In genomic region chr9:18331808-18332209, GRCh38 we compare ENCODE assay signal across 15 cellular contexts.
A peak's percentile ranks its signal among the peaks of the same experiment; 100 is the strongest.
DNase-seq lines count a peak whose midpoint lies in the region; ATAC-seq and TF ChIP-seq lines count a peak whose summit lies in the region.
"Had no signal": no experiment of that assay in that cellular context is flagged by ENCODE, and none has a peak within 500 bp of the region (broad histone marks: within the 10 kb centered on the region; RNA-seq: fewer than 3 reads in every experiment).

No MANE protein-coding gene starts in this region.

- H2BK120ac ChIP-seq in IMR-90 (ENCODE audit: low read depth, low read length): no peak overlapping the region

- no peak for TF ChIP-seq RAD21 in IMR-90 (IDR thresholded peaks at IDR 0.05; ENCODE audit: low read length)

- H3K9ac ChIP-seq in IMR-90 (ENCODE audit: low read depth, low read length): no peak overlapping the region

- no peak overlapping the region for H3K18ac ChIP-seq in IMR-90 (ENCODE audit: low read depth, low read length)

- H3K27ac ChIP-seq in IMR-90 (ENCODE audit: insufficient read depth, low read length): no peak overlapping the region
- H3K27ac ChIP-seq: pancreas, WERI-Rb-1 had no signal

- no peak overlapping the region for H2AK5ac ChIP-seq in IMR-90 (ENCODE audit: low read depth, low read length)

- dilution Hi-C loops in IMR-90 (cut with HindIII; ENCODE audit: low sequenced_read_pairs, unreplicated experiment): no loop called here

- no peaks in the 10 kb centered on the region for H4K20me1 ChIP-seq in IMR-90 (ENCODE audit: insufficient read depth, low read length)

- H3K4me3 ChIP-seq in IMR-90 (ENCODE audit: insufficient read depth, low read depth, low read length): no peak overlapping the region
- H3K4me3 ChIP-seq in astrocyte of the spinal cord (ENCODE audit: low read depth, low read length): no peak overlapping the region
- H3K4me3 ChIP-seq: gastroesophageal sphincter, pancreas had no signal

- no peak for TF ChIP-seq POLR2A in IMR-90 (IDR thresholded peaks at IDR 0.05; ENCODE audit: low read depth, low read length)

- H2AFZ ChIP-seq in IMR-90 (replicated peaks; ENCODE audit: low read length, poor library complexity): no peak overlapping the region

- H4K91ac ChIP-seq in IMR-90 (ENCODE audit: insufficient read depth, low read depth, low read length): no peak overlapping the region

- no peak overlapping the region for H3K14ac ChIP-seq in IMR-90 (replicated peaks; ENCODE audit: low read depth, low read length)

- no peak overlapping the region for H3K4me3 Mint-ChIP-seq in nephron
- H3K4me3 Mint-ChIP-seq: B cell; effector memory CD8-positive, alpha-beta T cell had no signal

- in situ Hi-C loops in IMR-90 (cut with MboI; ENCODE audit: low sequenced_read_pairs): no loop called here
- in situ Hi-C loops in astrocyte of the spinal cord (cut with HindIII; ENCODE audit: low sequenced_read_pairs): no loop called here

- no CpG with 5 or more reads among the region's 1 CpG for WGBS in IMR-90 (ENCODE audit: extremely low coverage in 2 of 2, insufficient read length in 1 of 2), 2 experiments

- no peak overlapping the region for H4K8ac ChIP-seq in IMR-90 (ENCODE audit: low read depth in 2 of 2, low read length in 2 of 2)

- no peaks in the 10 kb centered on the region for H3K9me1 ChIP-seq in IMR-90 (ENCODE audit: insufficient read depth, low read length)

- BruUV-seq in IMR-90 (replicated peaks; lab: Mats Ljungman, UMichigan): no TSS peak

- H3K36me3 ChIP-seq in IMR-90 (ENCODE audit: control insufficient read depth, insufficient read depth, low read length): no peaks in the 10 kb centered on the region
- H3K36me3 ChIP-seq: gastroesophageal sphincter, pancreas, WERI-Rb-1 had no signal

- H2BK5ac ChIP-seq in IMR-90 (ENCODE audit: low read depth, low read length, poor library complexity, severe bottlenecking): no peak overlapping the region

- CTCF ChIA-PET in IMR-90 (lab: Yijun Ruan, JAX): no interaction called here

- TF ChIP-seq CTCF in IMR-90 (conservative IDR thresholded peaks at IDR 0.05; ENCODE audit: low read depth, low read length): no peak
- TF ChIP-seq CTCF in astrocyte of the spinal cord (IDR thresholded peaks at IDR 0.05; ENCODE audit: low read depth, low read length): no peak
- no peak for TF ChIP-seq CTCF in nephron (IDR thresholded peaks at IDR 0.05; ENCODE audit: unreplicated experiment in 3 of 3)

- no peak overlapping the region for H4K5ac ChIP-seq in IMR-90 (ENCODE audit: low read depth, low read length)

- ATAC-seq in IMR-90 (ENCODE audit: low read depth): no peak
- ATAC-seq in GM18502 (IDR thresholded peaks at IDR 0.05; ENCODE audit: poor library complexity, unreplicated experiment): no peak
- ATAC-seq in HG03175 (IDR thresholded peaks at IDR 0.05; ENCODE audit: unreplicated experiment): no peak
- ATAC-seq: effector memory CD8-positive, alpha-beta T cell; gastroesophageal sphincter had no signal

- no peak overlapping the region for H3K4ac ChIP-seq in IMR-90 (ENCODE audit: low read depth, low read length)

- POLR2A ChIA-PET in IMR-90 (lab: Charles Lee; ENCODE audit: unreplicated experiment): no interaction called here

- no peak overlapping the region for H3K4me2 ChIP-seq in IMR-90 (ENCODE audit: low read depth, low read length)

- DNase-seq in IMR-90 (peak; percentile 64), NCI-H2107 treated with DMSO at 0.1 percent for 48 hours (lab: John Stamatoyannopoulos, UW; ENCODE audit: unreplicated experiment) (peak; percentile 52), astrocyte of the spinal cord (ENCODE audit: low read depth, low spot score) (peak; percentile 52), hippocampal formation (lab: John Stamatoyannopoulos, UW) (no peak)
- DNase-seq: activated effector memory CD4-positive, alpha-beta T cell treated with Interleukin-2 at 50 U/mL for 16 hours; effector memory CD8-positive, alpha-beta T cell; Kasumi-1; NCI-H345; pancreas; WERI-Rb-1 had no signal

- no peaks in the 10 kb centered on the region for H3K4me1 ChIP-seq in IMR-90 (ENCODE audit: control insufficient read depth, insufficient read depth, low read length)

- no peaks in the 10 kb centered on the region for H3K36me3 Mint-ChIP-seq in nephron (ENCODE audit: low read depth)

- no peak overlapping the region for H2BK20ac ChIP-seq in IMR-90 (ENCODE audit: low read depth, low read length)

- no peaks in the 10 kb centered on the region for H3K79me1 ChIP-seq in IMR-90 (ENCODE audit: low read depth in 1 of 2, low read length in 2 of 2)

- no peaks in the 10 kb centered on the region for H3K9me3 ChIP-seq in IMR-90 (ENCODE audit: control insufficient read depth, insufficient read depth, low read length)
- H3K9me3 ChIP-seq: gastroesophageal sphincter, pancreas had no signal

- intact Hi-C loops in IMR-90 (cut with micrococcal nuclease): loop anchor here (2.0 kb wide), 1 partner anchor 425 kb away; no protein-coding TSS in a partner anchor

- no peaks in the 10 kb centered on the region for H3K9me3 Mint-ChIP-seq in nephron

- peak overlapping the region; percentile 65 to 95 (median 88) for H3K27ac Mint-ChIP-seq in nephron
- H3K27ac Mint-ChIP-seq: B cell; effector memory CD8-positive, alpha-beta T cell had no signal

- peaks cover 41% of the 10 kb centered on the region for H3K4me1 Mint-ChIP-seq in nephron
- H3K4me1 Mint-ChIP-seq: B cell had no signal

- no peak overlapping the region for H3K23ac ChIP-seq in IMR-90 (ENCODE audit: low read depth, low read length)

- no peaks in the 10 kb centered on the region for H3K27me3 ChIP-seq in IMR-90 (ENCODE audit: control insufficient read depth, insufficient read depth, low read length)
- H3K27me3 ChIP-seq: gastroesophageal sphincter, pancreas had no signal

- H3K56ac ChIP-seq in IMR-90 (ENCODE audit: extremely low read depth, insufficient read depth, low read length): no peak overlapping the region

- no peaks in the 10 kb centered on the region for H3K27me3 Mint-ChIP-seq in nephron (ENCODE audit: low read depth)
- H3K27me3 Mint-ChIP-seq: B cell; effector memory CD8-positive, alpha-beta T cell had no signal

- H2AK9ac ChIP-seq in IMR-90 (replicated peaks; ENCODE audit: low read depth, low read length, poor library complexity): no peak overlapping the region

- no peak overlapping the region for H2BK15ac ChIP-seq in IMR-90 (ENCODE audit: low read depth, low read length)

TF ChIP-seq in IMR-90, 13 proteins besides CTCF, POLR2A, EP300 and RAD21:
- TF ChIP-seq RCOR1 (IDR thresholded peaks at IDR 0.05; ENCODE audit: insufficient replicate concordance, low read length) (no peak), SMC3 (IDR thresholded peaks at IDR 0.05; ENCODE audit: low read depth, low read length) (no peak), NFE2L2 (IDR thresholded peaks at IDR 0.05; ENCODE audit: low read depth, low read length) (no peak), CEBPB (IDR thresholded peaks at IDR 0.05; ENCODE audit: low read depth, low read length) (no peak), MXI1 (IDR thresholded peaks at IDR 0.05; ENCODE audit: borderline replicate concordance, low read depth, low read length) (no peak), CHD1 (IDR thresholded peaks at IDR 0.05; ENCODE audit: low read depth, low read length) (no peak), USF2 (IDR thresholded peaks at IDR 0.05; ENCODE audit: low read depth, low read length) (no peak), FOS (IDR thresholded peaks at IDR 0.05; ENCODE audit: low read depth, low read length) (no peak), MAFK (IDR thresholded peaks at IDR 0.05; ENCODE audit: low read depth, low read length) (no peak), MAZ (IDR thresholded peaks at IDR 0.05; ENCODE audit: borderline replicate concordance, low read depth, low read length) (no peak), RFX5 (IDR thresholded peaks at IDR 0.05; ENCODE audit: low read depth, low read length) (no peak), BHLHE40 (IDR thresholded peaks at IDR 0.05; ENCODE audit: low read depth, low read length) (no peak)
- TF ChIP-seq, protein P1, sequence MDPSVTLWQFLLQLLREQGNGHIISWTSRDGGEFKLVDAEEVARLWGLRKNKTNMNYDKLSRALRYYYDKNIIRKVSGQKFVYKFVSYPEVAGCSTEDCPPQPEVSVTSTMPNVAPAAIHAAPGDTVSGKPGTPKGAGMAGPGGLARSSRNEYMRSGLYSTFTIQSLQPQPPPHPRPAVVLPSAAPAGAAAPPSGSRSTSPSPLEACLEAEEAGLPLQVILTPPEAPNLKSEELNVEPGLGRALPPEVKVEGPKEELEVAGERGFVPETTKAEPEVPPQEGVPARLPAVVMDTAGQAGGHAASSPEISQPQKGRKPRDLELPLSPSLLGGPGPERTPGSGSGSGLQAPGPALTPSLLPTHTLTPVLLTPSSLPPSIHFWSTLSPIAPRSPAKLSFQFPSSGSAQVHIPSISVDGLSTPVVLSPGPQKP (IDR thresholded peaks at IDR 0.05; ENCODE audit: borderline replicate concordance, low read depth, low read length): no peak
TF ChIP-seq in IMR-90: peak in this region for 0.

Comparison
In these comparisons a context has a peak if more than half of its experiments do, and no peak if none do; other contexts are left out.
1. DNase-seq: peak in IMR-90 (single experiment), NCI-H2107 treated with DMSO at 0.1 percent for 48 hours (single experiment) and astrocyte of the spinal cord (single experiment); none in hippocampal formation (0 of 2).